1 cellular context compared by ENCODE assay signal in genomic region chr11:67253872-67254624, GRCh38.
TF ChIP-seq lines count a peak whose summit lies in the region.

No MANE protein-coding gene starts in this region.

TF ChIP-seq in H1, 55 proteins besides CTCF, POLR2A, EP300 and RAD21:
- TF ChIP-seq POLR2AphosphoS5 (IDR thresholded peaks at IDR 0.05; ENCODE audit: low read depth, low read length) (0 out of 2 replicates have a peak, but pooled peaks have one; percentile 5), KDM1A (IDR thresholded peaks at IDR 0.05; ENCODE audit: borderline replicate concordance, low read length) (no peak), TBP (IDR thresholded peaks at IDR 0.05; ENCODE audit: low read depth, low read length) (no peak), RNF2 (IDR thresholded peaks at IDR 0.05; ENCODE audit: borderline replicate concordance, low read depth, low read length, missing control alignments, poor library complexity, severe bottlenecking) (no peak)
